Comparison of ENCODE assay signal across 19 cellular contexts in genomic region chr22:26535499-26535898, GRCh38. TPM values are rescaled to one million over a fixed set of nuclear protein-coding genes. Genes with fewer than 3 reads are reported as not detected.
DNase-seq lines count a peak whose midpoint lies in the region; ATAC-seq and TF ChIP-seq lines count a peak whose summit lies in the region.
"Had no signal": no experiment of that assay in that cellular context is flagged by ENCODE, and none has a peak within 500 bp of the region (broad histone marks: within the 10 kb centered on the region; RNA-seq: fewer than 3 reads in every experiment).

No MANE protein-coding gene starts in this region.

- intact Hi-C loops in dendritic cell treated with granulocyte-macrophage colony-stimulating factor and Interleukin-4, amounts not matched to agents 40 ng/mL and 50 ng/mL, for 4 days (cut with micrococcal nuclease), result no loop called here
- intact Hi-C loops in Right ventricle myocardium inferior (cut with DNase I), result no loop called here

- peak overlapping the region; percentile 40; the same call in 1 of the 2 replicates for H3K4me3 ChIP-seq in OCI-LY3 (ENCODE audit: low read length)
- no peak overlapping the region for H3K4me3 ChIP-seq in BE2C (ENCODE audit: low read depth, low read length)
- H3K4me3 ChIP-seq: ovary, transverse colon had no signal

- H3K4me1 ChIP-seq in OCI-LY3 (ENCODE audit: low read length) (peaks cover 49% of the 10 kb centered on the region), BE2C (no peaks in the 10 kb centered on the region)
- H3K4me1 ChIP-seq: transverse colon had no signal

- TF ChIP-seq CTCF in OCI-LY3 (IDR thresholded peaks at IDR 0.05; ENCODE audit: low read depth, low read length) (no peak), BE2C (IDR thresholded peaks at IDR 0.05; ENCODE audit: low read depth, low read length) (no peak)

- no peaks in the 10 kb centered on the region for H3K36me3 ChIP-seq in OCI-LY3 (replicated peaks; ENCODE audit: low read depth, low read length)
- no peaks in the 10 kb centered on the region for H3K36me3 ChIP-seq in BE2C
- H3K36me3 ChIP-seq: ovary, WERI-Rb-1 had no signal

- H3K27me3 ChIP-seq in OCI-LY3 (ENCODE audit: low read depth, low read length) (no peaks in the 10 kb centered on the region), BE2C (no peaks in the 10 kb centered on the region)
- H3K27me3 ChIP-seq: ovary, transverse colon had no signal

- peak overlapping the region; percentile 63 for H3K27ac ChIP-seq in OCI-LY3 (ENCODE audit: low read length)
- H3K27ac ChIP-seq: 22Rv1, KMS-11, ovary, WERI-Rb-1 had no signal

- no peaks in the 10 kb centered on the region for H3K9me3 ChIP-seq in OCI-LY3 (ENCODE audit: insufficient read depth, low read length)
- H3K9me3 ChIP-seq in BE2C, result no peaks in the 10 kb centered on the region
- H3K9me3 ChIP-seq: ovary, transverse colon had no signal

- H3K27ac Mint-ChIP-seq in T-helper 1 cell treated with Interleukin-12 subunit alpha and Interleukin-12 subunit beta and Interleukin-4 antibody, amounts not matched to agents 30 μg/mL and 1 μg/mL, for 36 hours, result peak overlapping the region; percentile 38
- peak overlapping the region; percentile 74 for H3K27ac Mint-ChIP-seq in dendritic cell treated with granulocyte-macrophage colony-stimulating factor and Interleukin-4, amounts not matched to agents 40 ng/mL and 50 ng/mL, for 4 days
- H3K27ac Mint-ChIP-seq in stimulated activated naive B cell treated with anti-CD40 and anti-IgM and Interleukin-4, amounts not matched to agents 10 μg/mL and 1 μg/mL and 100 μg/mL, for 72 hours, result peak overlapping the region; percentile 96

- H3K4me3 Mint-ChIP-seq in T-helper 1 cell treated with Interleukin-12 subunit alpha and Interleukin-12 subunit beta and Interleukin-4 antibody, amounts not matched to agents 30 μg/mL and 1 μg/mL, for 36 hours, result no peak overlapping the region
- no peak overlapping the region for H3K4me3 Mint-ChIP-seq in dendritic cell treated with granulocyte-macrophage colony-stimulating factor and Interleukin-4, amounts not matched to agents 40 ng/mL and 50 ng/mL, for 4 days
- H3K4me3 Mint-ChIP-seq in stimulated activated naive B cell treated with anti-CD40 and anti-IgM and Interleukin-4, amounts not matched to agents 10 μg/mL and 1 μg/mL and 100 μg/mL, for 72 hours, result peak overlapping the region; percentile 64 to 68

- H3K27me3 Mint-ChIP-seq in T-helper 1 cell treated with Interleukin-12 subunit alpha and Interleukin-12 subunit beta and Interleukin-4 antibody, amounts not matched to agents 30 μg/mL and 1 μg/mL, for 36 hours (ENCODE audit: low read depth), result no peaks in the 10 kb centered on the region
- no peaks in the 10 kb centered on the region for H3K27me3 Mint-ChIP-seq in dendritic cell treated with granulocyte-macrophage colony-stimulating factor and Interleukin-4, amounts not matched to agents 40 ng/mL and 50 ng/mL, for 4 days
- H3K27me3 Mint-ChIP-seq in stimulated activated naive B cell treated with anti-CD40 and anti-IgM and Interleukin-4, amounts not matched to agents 10 μg/mL and 1 μg/mL and 100 μg/mL, for 72 hours, result no peaks in the 10 kb centered on the region

- H3K9ac ChIP-seq in OCI-LY3 (ENCODE audit: low read length), result peak overlapping the region; percentile 44; the same call in 1 of the 2 replicates
- H3K9ac ChIP-seq: KMS-11 had no signal

- H3K4me1 Mint-ChIP-seq in T-helper 1 cell treated with Interleukin-12 subunit alpha and Interleukin-12 subunit beta and Interleukin-4 antibody, amounts not matched to agents 30 μg/mL and 1 μg/mL, for 36 hours (ENCODE audit: low read depth), result peaks cover 29% of the 10 kb centered on the region
- peaks cover 13% of the 10 kb centered on the region for H3K4me1 Mint-ChIP-seq in dendritic cell treated with granulocyte-macrophage colony-stimulating factor and Interleukin-4, amounts not matched to agents 40 ng/mL and 50 ng/mL, for 4 days (ENCODE audit: low read depth)
- peaks cover 27 to 44% of the 10 kb centered on the region in 2 donors for H3K4me1 Mint-ChIP-seq in stimulated activated naive B cell treated with anti-CD40 and anti-IgM and Interleukin-4, amounts not matched to agents 10 μg/mL and 1 μg/mL and 100 μg/mL, for 72 hours

- no peaks in the 10 kb centered on the region for H3K79me2 ChIP-seq in OCI-LY3 (ENCODE audit: low read length)

- peak; percentile 83 to 87 for ATAC-seq in stimulated activated naive B cell treated with anti-CD40 and anti-IgM and Interleukin-4, amounts not matched to agents 10 μg/mL and 1 μg/mL and 100 μg/mL, for 72 hours (replicated peaks)
- ATAC-seq in Right ventricle myocardium inferior, result no peak

- H3K4me2 ChIP-seq in OCI-LY3 (ENCODE audit: low read length), result peak overlapping the region; percentile 65
- H3K4me2 ChIP-seq: KMS-11 had no signal

- H3K36me3 Mint-ChIP-seq in T-helper 1 cell treated with Interleukin-12 subunit alpha and Interleukin-12 subunit beta and Interleukin-4 antibody, amounts not matched to agents 30 μg/mL and 1 μg/mL, for 36 hours (ENCODE audit: low read depth), result peaks cover 49% of the 10 kb centered on the region
- peaks cover 90% of the 10 kb centered on the region for H3K36me3 Mint-ChIP-seq in dendritic cell treated with granulocyte-macrophage colony-stimulating factor and Interleukin-4, amounts not matched to agents 40 ng/mL and 50 ng/mL, for 4 days (ENCODE audit: low read depth)
- H3K36me3 Mint-ChIP-seq in stimulated activated naive B cell treated with anti-CD40 and anti-IgM and Interleukin-4, amounts not matched to agents 10 μg/mL and 1 μg/mL and 100 μg/mL, for 72 hours, result peaks cover 22 to 33% of the 10 kb centered on the region in 2 donors

- H4K20me1 ChIP-seq in OCI-LY3 (ENCODE audit: insufficient read depth, low read length), result no peaks in the 10 kb centered on the region

- no peak for DNase-seq in T-helper 1 cell
- DNase-seq in stimulated activated naive B cell treated with anti-CD40 and anti-IgM and Interleukin-4, amounts not matched to agents 10 μg/mL and 1 μg/mL and 100 μg/mL, for 72 hours, result no peak
- DNase-seq in NCI-H2107 (lab: John Stamatoyannopoulos, UW), result no peak
- no peak for DNase-seq in BE2C
- DNase-seq in Right ventricle myocardium inferior (ENCODE audit: missing footprints), result no peak
- DNase-seq: activated naive CD4-positive, alpha-beta T cell treated with anti-CD3 and anti-CD28 coated beads, Interleukin-2, amount 50 U/mL, for 16 hours; effector CD8-positive, alpha-beta T cell; NCI-H1092 treated with DMSO at 0.1 percent for 48 hours; NCI-H748 treated with DMSO at 0.1 percent for 48 hours; ovary; stimulated activated CD4-positive, alpha-beta T cell treated with anti-CD3 and anti-CD28 coated beads, Interleukin-4, amount 100 ng/mL, for 24 hours; stimulated activated CD8-positive, alpha-beta memory T cell treated with anti-CD3 and anti-CD28 coated beads, Interleukin-4, amount 100 ng/mL, for 48 hours; transverse colon; WERI-Rb-1 had no signal

- no peaks in the 10 kb centered on the region for H3K9me3 Mint-ChIP-seq in T-helper 1 cell treated with Interleukin-12 subunit alpha and Interleukin-12 subunit beta and Interleukin-4 antibody, amounts not matched to agents 30 μg/mL and 1 μg/mL, for 36 hours
- H3K9me3 Mint-ChIP-seq in dendritic cell treated with granulocyte-macrophage colony-stimulating factor and Interleukin-4, amounts not matched to agents 40 ng/mL and 50 ng/mL, for 4 days, result no peaks in the 10 kb centered on the region
- H3K9me3 Mint-ChIP-seq in stimulated activated naive B cell treated with anti-CD40 and anti-IgM and Interleukin-4, amounts not matched to agents 10 μg/mL and 1 μg/mL and 100 μg/mL, for 72 hours, result no peaks in the 10 kb centered on the region

- H2AFZ ChIP-seq in OCI-LY3 (ENCODE audit: low read depth, low read length), result peak overlapping the region; percentile 56

RNA-seq across cellular contexts. Expression of gene TFIP11, which starts 23.2 kb away (rescaled TPM):
- 146 TPM for polyA plus RNA-seq in BE2C (2012; ENCODE audit: insufficient read depth, insufficient read length, low read depth)
- total RNA-seq in Right ventricle myocardium inferior, result 20.3 TPM

RNA-seq across cellular contexts. Expression of gene SRRD, which starts 51.8 kb away (rescaled TPM):
- polyA plus RNA-seq in BE2C (2012; ENCODE audit: insufficient read depth, insufficient read length, low read depth), result 20.7 TPM
- total RNA-seq in Right ventricle myocardium inferior, result 20.9 TPM

RNA-seq across cellular contexts. Expression of gene HPS4, which starts 51.9 kb away (rescaled TPM):
- polyA plus RNA-seq in BE2C (2012; ENCODE audit: insufficient read depth, insufficient read length, low read depth), result 32.5 TPM
- 8.5 TPM for total RNA-seq in Right ventricle myocardium inferior

RNA-seq across cellular contexts. Expression of gene TPST2, which starts 54.4 kb away (rescaled TPM):
- 23.5 TPM for polyA plus RNA-seq in BE2C (2012; ENCODE audit: insufficient read depth, insufficient read length, low read depth)
- 29.1 TPM for total RNA-seq in Right ventricle myocardium inferior

Comparison
In these comparisons a context has a peak if more than half of its experiments do, and no peak if none do; other contexts are left out.
1. H3K27ac Mint-ChIP-seq: peak in every context shown above with its lines; median percentile 96 in stimulated activated naive B cell treated with anti-CD40 and anti-IgM and Interleukin-4, amounts not matched to agents 10 μg/mL and 1 μg/mL and 100 μg/mL, for 72 hours; 74 in dendritic cell treated with granulocyte-macrophage colony-stimulating factor and Interleukin-4, amounts not matched to agents 40 ng/mL and 50 ng/mL, for 4 days; 38 in T-helper 1 cell treated with Interleukin-12 subunit alpha and Interleukin-12 subunit beta and Interleukin-4 antibody, amounts not matched to agents 30 μg/mL and 1 μg/mL, for 36 hours.
2. H3K4me3 Mint-ChIP-seq: peak in stimulated activated naive B cell treated with anti-CD40 and anti-IgM and Interleukin-4, amounts not matched to agents 10 μg/mL and 1 μg/mL and 100 μg/mL, for 72 hours (2 of 2); none in T-helper 1 cell treated with Interleukin-12 subunit alpha and Interleukin-12 subunit beta and Interleukin-4 antibody, amounts not matched to agents 30 μg/mL and 1 μg/mL, for 36 hours (single experiment) and dendritic cell treated with granulocyte-macrophage colony-stimulating factor and Interleukin-4, amounts not matched to agents 40 ng/mL and 50 ng/mL, for 4 days (single experiment).